In the genomic region with DNA sequence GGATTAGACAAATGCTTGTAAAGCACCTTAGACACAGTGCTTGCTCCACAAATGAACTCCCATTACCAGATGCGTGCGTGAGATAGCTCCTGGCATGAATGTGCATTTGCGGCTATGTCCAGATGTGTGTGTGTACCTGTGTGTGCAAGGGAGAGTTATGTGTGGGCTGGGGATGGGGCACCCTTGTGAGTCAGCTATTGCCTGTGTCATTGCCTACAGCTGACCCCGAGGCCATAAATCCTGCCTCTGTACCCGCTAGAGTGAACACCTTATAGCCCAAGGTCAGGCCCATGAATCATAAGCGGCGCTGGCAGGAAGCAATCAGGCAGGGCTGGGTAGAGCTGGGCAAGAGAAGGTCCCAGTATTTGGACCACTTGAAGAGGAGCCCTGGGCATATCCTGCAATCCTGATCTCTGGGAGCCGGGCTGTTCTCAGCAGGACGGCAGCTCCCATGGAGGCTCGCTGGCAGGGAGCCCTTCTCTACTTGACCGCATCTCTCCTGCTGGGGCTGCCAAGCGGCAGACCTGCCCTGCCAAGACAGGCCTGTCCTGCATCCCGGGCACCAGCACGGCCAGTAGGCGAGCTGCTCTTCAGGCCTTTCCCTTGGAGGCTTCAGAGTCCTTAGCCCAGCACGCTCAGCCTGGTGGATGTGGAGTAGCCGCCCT, we compare ENCODE assay signal across 17 cellular contexts.
DNase-seq lines count a peak whose midpoint lies in the region; ATAC-seq, FAIRE-seq and TF ChIP-seq lines count a peak whose summit lies in the region.
"Had no signal": no experiment of that assay in that cellular context is flagged by ENCODE, and none has a peak within 500 bp of the region (broad histone marks: within the 10 kb centered on the region; RNA-seq: fewer than 3 reads in every experiment).

No MANE protein-coding gene starts in this region.

- H3K27me3 ChIP-seq in HepG2 (ENCODE audit: control insufficient read depth in 1 of 2, insufficient read depth in 2 of 2, low read length in 2 of 2) (peaks cover 0 to 9% of the 10 kb centered on the region in 2 experiments; a peak in 2 of 5 replicates), right lobe of liver (no peaks in the 10 kb centered on the region)

- DNase-seq in HepG2 (ENCODE audit: low spot score) (peak; percentile 51), right lobe of liver (no peak), left kidney (ENCODE audit: low read depth, low spot score) (peak; percentile 71), NCI-H1048 (lab: John Stamatoyannopoulos, UW) (no peak)
- DNase-seq in stimulated activated naive CD4-positive, alpha-beta T cell treated with Interleukin-2 at 50 U/mL for 16 hours (lab: John Stamatoyannopoulos, UW), result no peak
- DNase-seq in activated T-cell treated with anti-CD3 and anti-CD28 coated beads, Interleukin-2, amount 50 U/mL, for 4 hours, result no peak
- DNase-seq: activated T-cell treated with anti-CD3 and anti-CD28 coated beads, Interleukin-2, amount 50 U/mL, for 48 hours; DMS 273 treated with DMSO at 0.1 percent for 48 hours; gastrocnemius medialis; islet precursor cell; NCI-H2171; NK-92 treated with Interleukin-12 subunit alpha and Interleukin-12 subunit beta, amount 100 ng/mL, for 24 hours; stimulated activated CD4-positive, alpha-beta T cell treated with anti-CD3 and anti-CD28 coated beads, Interleukin-12 subunit alpha, Interleukin-12 subunit beta, amount 100 ng/mL, for 4 hours had no signal

- H3K9ac ChIP-seq in HepG2 (ENCODE audit: insufficient read depth, low read depth, low read length), result no peak overlapping the region
- H3K9ac ChIP-seq: parathyroid adenoma had no signal

- no peak for TF ChIP-seq POLR2A in HepG2 (IDR thresholded peaks at IDR 0.05; ENCODE audit: insufficient read depth in 1 of 2, low read depth in 2 of 2, low read length in 2 of 2)
- no peak for TF ChIP-seq POLR2A in right lobe of liver (IDR thresholded peaks at IDR 0.05)

- H3K9me3 ChIP-seq in HepG2 (ENCODE audit: low read length) (no peaks in the 10 kb centered on the region), right lobe of liver (no peaks in the 10 kb centered on the region)
- H3K9me3 ChIP-seq: gastrocnemius medialis, SJSA1 had no signal

- H3K4me3 Mint-ChIP-seq in activated T-cell treated with anti-CD3 and anti-CD28 coated beads, Interleukin-2, amount 50 U/mL, for 4 hours, result no peak overlapping the region

- POLR2A ChIA-PET in HepG2 (lab: Yijun Ruan, JAX), result no interaction called here

- H3K4me1 ChIP-seq in HepG2 (ENCODE audit: insufficient read depth, low read length) (peaks cover 17% of the 10 kb centered on the region), right lobe of liver (no peaks in the 10 kb centered on the region)
- H3K4me1 ChIP-seq: gastrocnemius medialis, parathyroid adenoma, SJSA1 had no signal

- H3K4me2 ChIP-seq in HepG2 (ENCODE audit: low read depth, low read length), result no peak overlapping the region

- H3K27ac ChIP-seq in HepG2 (ENCODE audit: extremely low read length, insufficient read depth, low read length) (no peak overlapping the region), right lobe of liver (no peak overlapping the region), angular gyrus (ENCODE audit: low read depth, low read length) (peak overlapping the region; percentile 88)
- H3K27ac ChIP-seq: gastrocnemius medialis, parathyroid adenoma, SJSA1 had no signal

- H3K79me2 ChIP-seq in HepG2 (ENCODE audit: insufficient read depth, low read length), result no peaks in the 10 kb centered on the region
- H3K79me2 ChIP-seq: parathyroid adenoma had no signal

- in situ Hi-C loops in HepG2 (cut with HindIII; ENCODE audit: extremely low pct_ligation_motif_present, low pct_unique_long_range_greater_than_20kb), result loop anchor here (25.0 kb wide), 1 partner anchor 376 kb away; a partner anchor contains a TSS

- no peaks in the 10 kb centered on the region; the same call in 1 of the 2 replicates for H4K20me1 ChIP-seq in HepG2 (ENCODE audit: insufficient read depth, low read length)

- BruUV-seq in HepG2 (replicated peaks; lab: Mats Ljungman, UMichigan), result no TSS peak

- peak; percentile 70 for ATAC-seq in HepG2
- no peak for ATAC-seq in right lobe of liver
- no peak for ATAC-seq in GM21390 (IDR thresholded peaks at IDR 0.05; ENCODE audit: unreplicated experiment)
- no peak for ATAC-seq in activated T-cell treated with anti-CD3 and anti-CD28 coated beads, Interleukin-2, amount 50 U/mL, for 4 hours
- ATAC-seq: gastrocnemius medialis had no signal

- TF ChIP-seq CTCF in HepG2 (CRISPR knock-in tag; IDR thresholded peaks at IDR 0.05), result no peak
- no peak for TF ChIP-seq CTCF in right lobe of liver (IDR thresholded peaks at IDR 0.05)

- peaks cover 3% of the 10 kb centered on the region for H3K27me3 Mint-ChIP-seq in activated T-cell treated with anti-CD3 and anti-CD28 coated beads, Interleukin-2, amount 50 U/mL, for 4 hours (ENCODE audit: low read depth)

- H3K36me3 Mint-ChIP-seq in activated T-cell treated with anti-CD3 and anti-CD28 coated beads, Interleukin-2, amount 50 U/mL, for 4 hours (ENCODE audit: insufficient read depth), result no peaks in the 10 kb centered on the region

- H3K4me1 Mint-ChIP-seq in activated T-cell treated with anti-CD3 and anti-CD28 coated beads, Interleukin-2, amount 50 U/mL, for 4 hours (ENCODE audit: low read depth), result no peaks in the 10 kb centered on the region

- no peaks in the 10 kb centered on the region; a peak in 1 of 5 replicates for H3K36me3 ChIP-seq in HepG2 (replicated peaks in 1 of 2; ENCODE audit: control insufficient read depth in 1 of 2, insufficient read depth in 2 of 2, low read length in 2 of 2)
- no peaks in the 10 kb centered on the region for H3K36me3 ChIP-seq in right lobe of liver
- H3K36me3 ChIP-seq: gastrocnemius medialis, SJSA1 had no signal

- CTCF ChIA-PET in HepG2 (lab: Yijun Ruan, JAX; ENCODE audit: low intra/inter-chr PET ratio, low total read pairs), result no interaction called here

- 75% methylated on average over 6 of the region's 17 CpGs for WGBS in HepG2 (ENCODE audit: low lambda C conversion rate)
- WGBS in right lobe of liver (ENCODE audit: insufficient coverage, low coverage, low lambda C conversion rate, missing lambda C conversion rate), result no CpG with 5 or more reads among the region's 17 CpGs

- H3K4me3 ChIP-seq in HepG2 (replicated peaks in 1 of 3; ENCODE audit: insufficient read depth in 1 of 3, low read depth in 2 of 3, low read length in 3 of 3) (no peak overlapping the region), right lobe of liver (no peak overlapping the region)
- H3K4me3 ChIP-seq: gastrocnemius medialis, SJSA1 had no signal

- intact Hi-C loops in HepG2 (cut with micrococcal nuclease; ENCODE audit: unreplicated experiment), result no loop called here
- intact Hi-C loops in right lobe of liver (cut with DNase I), result no loop called here

- no peak overlapping the region for H2AFZ ChIP-seq in HepG2 (ENCODE audit: low read length)
- H2AFZ ChIP-seq: parathyroid adenoma had no signal

- TF ChIP-seq EP300 in HepG2 (IDR thresholded peaks at IDR 0.05; ENCODE audit: low read depth in 2 of 2, low read length in 2 of 2) (no peak), HepG2 (CRISPR knock-in tag; IDR thresholded peaks at IDR 0.05; ENCODE audit: borderline replicate concordance) (no peak)

- no peak for FAIRE-seq in HepG2 (lab: Jason Lieb, UNC)

- no peaks in the 10 kb centered on the region for H3K9me3 Mint-ChIP-seq in activated T-cell treated with anti-CD3 and anti-CD28 coated beads, Interleukin-2, amount 50 U/mL, for 4 hours

- TF ChIP-seq RAD21 in HepG2 (CRISPR knock-in tag; IDR thresholded peaks at IDR 0.05), result no peak

TF ChIP-seq in HepG2, 621 proteins besides CTCF, POLR2A, EP300 and RAD21 (continues in another document):
- TF ChIP-seq NR2F1 (CRISPR knock-in tag; IDR thresholded peaks at IDR 0.05), result 0 out of 4 replicates have a peak, but pooled peaks of 1 of the 2 experiments have one; percentile 56
- TF ChIP-seq RARA (CRISPR knock-in tag; IDR thresholded peaks at IDR 0.05), result 0 out of 2 replicates have a peak, but pooled peaks have one; percentile 6
- TF ChIP-seq, protein P1, sequence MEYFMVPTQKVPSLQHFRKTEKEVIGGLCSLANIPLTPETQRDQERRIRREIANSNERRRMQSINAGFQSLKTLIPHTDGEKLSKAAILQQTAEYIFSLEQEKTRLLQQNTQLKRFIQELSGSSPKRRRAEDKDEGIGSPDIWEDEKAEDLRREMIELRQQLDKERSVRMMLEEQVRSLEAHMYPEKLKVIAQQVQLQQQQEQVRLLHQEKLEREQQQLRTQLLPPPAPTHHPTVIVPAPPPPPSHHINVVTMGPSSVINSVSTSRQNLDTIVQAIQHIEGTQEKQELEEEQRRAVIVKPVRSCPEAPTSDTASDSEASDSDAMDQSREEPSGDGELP (IDR thresholded peaks at IDR 0.05; ENCODE audit: borderline replicate concordance, low read depth), result peak; percentile 13; the same call in 1 of the 2 replicates
- TF ChIP-seq ZNF724P (CRISPR knock-in tag; IDR thresholded peaks at IDR 0.05; ENCODE audit: borderline replicate concordance), result no peak
- TF ChIP-seq, protein P2, sequence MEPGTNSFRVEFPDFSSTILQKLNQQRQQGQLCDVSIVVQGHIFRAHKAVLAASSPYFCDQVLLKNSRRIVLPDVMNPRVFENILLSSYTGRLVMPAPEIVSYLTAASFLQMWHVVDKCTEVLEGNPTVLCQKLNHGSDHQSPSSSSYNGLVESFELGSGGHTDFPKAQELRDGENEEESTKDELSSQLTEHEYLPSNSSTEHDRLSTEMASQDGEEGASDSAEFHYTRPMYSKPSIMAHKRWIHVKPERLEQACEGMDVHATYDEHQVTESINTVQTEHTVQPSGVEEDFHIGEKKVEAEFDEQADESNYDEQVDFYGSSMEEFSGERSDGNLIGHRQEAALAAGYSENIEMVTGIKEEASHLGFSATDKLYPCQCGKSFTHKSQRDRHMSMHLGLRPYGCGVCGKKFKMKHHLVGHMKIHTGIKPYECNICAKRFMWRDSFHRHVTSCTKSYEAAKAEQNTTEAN (CRISPR knock-in tag; conservative IDR thresholded peaks at IDR 0.05), result 0 out of 2 replicates have a peak, but pooled peaks have one; percentile 38

Comparison
In these comparisons a context has a peak if more than half of its experiments do, and no peak if none do; other contexts are left out.
1. DNase-seq: peak in HepG2 (single experiment) and left kidney (single experiment); none in right lobe of liver (0 of 3), stimulated activated naive CD4-positive, alpha-beta T cell treated with Interleukin-2 at 50 U/mL for 16 hours (single experiment), activated T-cell treated with anti-CD3 and anti-CD28 coated beads, Interleukin-2, amount 50 U/mL, for 4 hours (single experiment) and NCI-H1048 (single experiment).